ENCODE assay signal across 13 cellular contexts in the genomic region with DNA sequence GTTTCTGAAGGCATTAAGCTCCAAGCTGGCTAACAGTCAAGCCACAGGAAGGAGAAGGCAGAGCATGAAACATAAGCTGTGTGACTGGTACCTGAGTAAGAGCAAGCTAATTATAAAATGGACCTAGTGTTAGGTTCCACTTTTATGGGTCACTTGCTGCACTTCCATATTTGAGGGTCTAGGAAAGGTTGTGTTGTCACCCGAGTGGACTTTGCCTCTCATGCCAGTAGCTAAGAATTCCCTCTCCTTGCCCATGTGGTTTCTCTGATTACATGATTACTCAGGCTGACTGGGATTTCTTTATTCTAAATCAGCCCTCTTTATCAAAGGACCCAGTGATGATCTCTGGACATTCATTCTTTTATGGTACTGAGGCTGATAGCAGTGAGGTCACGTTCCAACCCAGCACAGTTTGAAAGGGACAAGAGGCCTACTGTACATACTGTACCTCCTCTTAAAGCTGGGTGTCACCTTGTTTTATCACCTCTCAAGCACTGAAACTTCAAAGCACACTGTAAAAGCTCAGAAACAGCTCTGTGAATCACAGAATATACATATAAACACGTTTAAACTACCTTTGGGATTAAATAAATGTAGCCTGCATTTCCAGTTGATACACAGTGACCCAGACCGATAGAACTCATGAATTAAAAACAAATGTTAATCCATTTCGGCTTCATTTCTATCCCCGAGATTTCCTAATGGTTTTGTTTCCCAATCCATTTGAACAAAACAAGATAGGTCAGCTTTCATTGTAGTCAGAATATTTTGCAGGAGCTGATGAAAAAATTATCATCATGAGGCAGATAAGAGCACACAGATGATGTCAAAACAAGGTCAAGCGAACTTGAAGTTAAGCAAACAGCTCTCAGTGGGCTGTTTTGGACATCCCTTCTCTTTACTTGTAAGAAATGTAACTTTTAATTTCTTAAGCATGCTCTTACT.
DNase-seq lines count a peak whose midpoint lies in the region; FAIRE-seq and TF ChIP-seq lines count a peak whose summit lies in the region.
"Had no signal": no experiment of that assay in that cellular context is flagged by ENCODE, and none has a peak within 500 bp of the region (broad histone marks: within the 10 kb centered on the region; RNA-seq: fewer than 3 reads in every experiment).

No MANE protein-coding gene starts in this region.

- H3K9me3 Mint-ChIP-seq in nephron: no peaks in the 10 kb centered on the region

- TF ChIP-seq CTCF in nephron (IDR thresholded peaks at IDR 0.05; ENCODE audit: unreplicated experiment in 3 of 3): no peak

- H3K27me3 Mint-ChIP-seq in nephron (ENCODE audit: low read depth): peaks cover 3% of the 10 kb centered on the region

- DNase-seq in EL (peak; percentile 56), RCC 7860 (ENCODE audit: low spot score) (peak; percentile 98), fibroblast of gingiva (ENCODE audit: low read depth) (peak; percentile 52), activated T-cell treated with anti-CD3 and anti-CD28 coated beads for 4 hours (no peak), cerebellum (ENCODE audit: low spot score) (no peak), NCI-H1694 (lab: John Stamatoyannopoulos, UW) (no peak), DMS53 (lab: John Stamatoyannopoulos, UW) (no peak)
- DNase-seq: activated T-cell treated with anti-CD3 and anti-CD28 coated beads, Interleukin-2, amount 50 U/mL, for 1 hour; dorsolateral prefrontal cortex; immature natural killer cell; NCI-H748 treated with DMSO at 0.1 percent for 48 hours; trophoblast cell had no signal

- peak overlapping the region; percentile 22 to 71 (median 29) for H3K27ac Mint-ChIP-seq in nephron
- H3K27ac Mint-ChIP-seq: immature natural killer cell had no signal

- peaks cover 5% of the 10 kb centered on the region for H3K4me1 Mint-ChIP-seq in nephron
- H3K4me1 Mint-ChIP-seq: immature natural killer cell had no signal

- no peak overlapping the region for H3K4me3 Mint-ChIP-seq in nephron
- H3K4me3 Mint-ChIP-seq: immature natural killer cell had no signal

- H3K36me3 Mint-ChIP-seq in nephron (ENCODE audit: low read depth): no peaks in the 10 kb centered on the region
- H3K36me3 Mint-ChIP-seq: immature natural killer cell had no signal

- FAIRE-seq in RCC 7860 (lab: Jason Lieb, UNC): peak; percentile 96

Comparison
In these comparisons a context has a peak if more than half of its experiments do, and no peak if none do; other contexts are left out.
1. DNase-seq: peak in EL (single experiment), RCC 7860 (single experiment) and fibroblast of gingiva (single experiment); none in activated T-cell treated with anti-CD3 and anti-CD28 coated beads for 4 hours (single experiment), cerebellum (single experiment), NCI-H1694 (single experiment) and DMS53 (single experiment).